In genomic region chr7:117124585-117125220, GRCh38 we compare ENCODE assay signal across 2 cellular contexts.
TF ChIP-seq lines count a peak whose summit lies in the region.

No MANE protein-coding gene starts in this region.

TF ChIP-seq in K562, 482 proteins besides CTCF, POLR2A, EP300 and RAD21 (continued from another document and continues in another):
- TF ChIP-seq AFF4 (CRISPR knock-in tag; IDR thresholded peaks at IDR 0.05): peak; percentile 82; the same call in 1 of the 2 replicates
- TF ChIP-seq FOXK2 (conservative IDR thresholded peaks at IDR 0.05 in 1 of 2, IDR thresholded peaks at IDR 0.05 in 1 of 2; ENCODE audit: low read depth in 2 of 2): peak in 1 of 2 experiments; percentile 47; a peak in 1 of 4 replicates
- TF ChIP-seq NR1H2 (CRISPR knock-in tag; IDR thresholded peaks at IDR 0.05): peak; percentile 79; the same call in 1 of the 2 replicates
- TF ChIP-seq CEBPB (tag; IDR thresholded peaks at IDR 0.05): peak; percentile 76
- TF ChIP-seq LCOR (CRISPR knock-in tag; IDR thresholded peaks at IDR 0.05): peak; percentile 84; the same call in 1 of the 2 replicates
- TF ChIP-seq MAFK (IDR thresholded peaks at IDR 0.05; ENCODE audit: low read length): peak; percentile 80
- peak; percentile 86 for TF ChIP-seq ARID1B (IDR thresholded peaks at IDR 0.05)
- TF ChIP-seq NCOR1 (IDR thresholded peaks at IDR 0.05): peak; percentile 57
- peak; percentile 59 for TF ChIP-seq TCF3 (CRISPR knock-in tag; IDR thresholded peaks at IDR 0.05)
- TF ChIP-seq TBP (optimal IDR thresholded peaks at IDR 0.05; ENCODE audit: low read depth, low read length): no peak
- TF ChIP-seq THRAP3 (IDR thresholded peaks at IDR 0.05; ENCODE audit: borderline replicate concordance): no peak
- TF ChIP-seq PCBP2 (IDR thresholded peaks at IDR 0.05; ENCODE audit: low read depth, low read length, poor library complexity, severe bottlenecking): no peak
- peak; percentile 96 for TF ChIP-seq SMARCE1 (IDR thresholded peaks at IDR 0.05)
- TF ChIP-seq BHLHE40 (IDR thresholded peaks at IDR 0.05; ENCODE audit: low read length): peak; percentile 68
- peak; percentile 97 for TF ChIP-seq ATF7 (IDR thresholded peaks at IDR 0.05)
- TF ChIP-seq CREM (IDR thresholded peaks at IDR 0.05; ENCODE audit: low read depth): peak; percentile 68
- peak; percentile 68; the same call in 1 of the 2 replicates for TF ChIP-seq CBFB (CRISPR knock-in tag; IDR thresholded peaks at IDR 0.05)
- TF ChIP-seq CCNT2 (IDR thresholded peaks at IDR 0.05; ENCODE audit: borderline replicate concordance, extremely low read depth, insufficient read length, low read depth, low read length): peak; percentile 48
- peak; percentile 54; the same call in 1 of the 2 replicates for TF ChIP-seq LEF1 (IDR thresholded peaks at IDR 0.05)
- TF ChIP-seq CREB1 (IDR thresholded peaks at IDR 0.05): 0 out of 2 replicates have a peak, but pooled peaks have one; percentile 50
- TF ChIP-seq CREB1 (CRISPR knock-in tag; IDR thresholded peaks at IDR 0.05): peak; percentile 61; the same call in 1 of the 2 replicates
- peak; percentile 95 for TF ChIP-seq JUND (IDR thresholded peaks at IDR 0.05; ENCODE audit: borderline replicate concordance, low read depth, low read length)
- TF ChIP-seq JUND (tag; IDR thresholded peaks at IDR 0.05; ENCODE audit: borderline replicate concordance, low read depth, low read length): peak; percentile 97
- peak in 1 of 2 experiments; percentile 42; a peak in 1 of 4 replicates for TF ChIP-seq NRF1 (conservative IDR thresholded peaks at IDR 0.05 in 1 of 2, IDR thresholded peaks at IDR 0.05 in 1 of 2)
- 0 out of 2 replicates have a peak, but pooled peaks have one; percentile 25 for TF ChIP-seq SREBF1 (IDR thresholded peaks at IDR 0.05; ENCODE audit: borderline replicate concordance, low read depth, low read length)
- peak in 1 of 2 experiments; percentile 88; a peak in 1 of 4 replicates for TF ChIP-seq HDAC1 (IDR thresholded peaks at IDR 0.05)
- TF ChIP-seq COPS2 (conservative IDR thresholded peaks at IDR 0.05): no peak
- TF ChIP-seq TEAD4 (IDR thresholded peaks at IDR 0.05; ENCODE audit: low read length): peak; percentile 85
- TF ChIP-seq TEAD4 (CRISPR knock-in tag; IDR thresholded peaks at IDR 0.05; ENCODE audit: borderline replicate concordance): no peak
- no peak for TF ChIP-seq ZFPM2 (CRISPR knock-in tag; IDR thresholded peaks at IDR 0.05)
- peak; percentile 56; the same call in 1 of the 2 replicates for TF ChIP-seq NFATC3 (IDR thresholded peaks at IDR 0.05)
- TF ChIP-seq ZKSCAN1 (IDR thresholded peaks at IDR 0.05; ENCODE audit: low read depth, low read length): no peak
- TF ChIP-seq SMARCA4 (IDR thresholded peaks at IDR 0.05): peak; percentile 88

TF ChIP-seq in HepG2, 621 proteins besides CTCF, POLR2A, EP300 and RAD21 (continued from another document and continues in another):
- TF ChIP-seq CSRNP1 (CRISPR knock-in tag; IDR thresholded peaks at IDR 0.05): no peak
- no peak for TF ChIP-seq TCF12 (IDR thresholded peaks at IDR 0.05)
- no peak for TF ChIP-seq TCF12 (CRISPR knock-in tag; IDR thresholded peaks at IDR 0.05)
- 0 out of 2 replicates have a peak, but pooled peaks have one; percentile 27 for TF ChIP-seq RCOR2 (CRISPR knock-in tag; IDR thresholded peaks at IDR 0.05)
- no peak for TF ChIP-seq ZNF577 (CRISPR knock-in tag; IDR thresholded peaks at IDR 0.05; ENCODE audit: borderline replicate concordance, low read depth)
- no peak for TF ChIP-seq ZNF460 (CRISPR knock-in tag; IDR thresholded peaks at IDR 0.05; ENCODE audit: borderline replicate concordance)
- no peak for TF ChIP-seq E2F5 (CRISPR knock-in tag; conservative IDR thresholded peaks at IDR 0.05)
- no peak for TF ChIP-seq ZNF382 (CRISPR knock-in tag; IDR thresholded peaks at IDR 0.05; ENCODE audit: borderline replicate concordance)
- peak; percentile 91 for TF ChIP-seq NR2F6 (IDR thresholded peaks at IDR 0.05)
- TF ChIP-seq NR2F6 (CRISPR knock-in tag; IDR thresholded peaks at IDR 0.05): peak; percentile 91
- TF ChIP-seq CENPX (CRISPR knock-in tag; IDR thresholded peaks at IDR 0.05): no peak
- TF ChIP-seq ZC3H13 (CRISPR knock-in tag; IDR thresholded peaks at IDR 0.05): no peak
- TF ChIP-seq MLXIP (CRISPR knock-in tag; IDR thresholded peaks at IDR 0.05; ENCODE audit: borderline replicate concordance): no peak
- no peak for TF ChIP-seq MTF2 (CRISPR knock-in tag; IDR thresholded peaks at IDR 0.05; ENCODE audit: borderline replicate concordance)
- no peak for TF ChIP-seq ZNF12 (CRISPR knock-in tag; IDR thresholded peaks at IDR 0.05)
- TF ChIP-seq POLR2AphosphoS2 (IDR thresholded peaks at IDR 0.05; ENCODE audit: low read depth, low read length): no peak
- TF ChIP-seq GFI1 (CRISPR knock-in tag; IDR thresholded peaks at IDR 0.05; ENCODE audit: borderline replicate concordance): peak; percentile 82
- TF ChIP-seq ARID3A (IDR thresholded peaks at IDR 0.05; ENCODE audit: low read depth, low read length): peak; percentile 87
- no peak for TF ChIP-seq ZNF33B (CRISPR knock-in tag; IDR thresholded peaks at IDR 0.05)
- no peak for TF ChIP-seq DZIP1 (CRISPR knock-in tag; IDR thresholded peaks at IDR 0.05)
- TF ChIP-seq ETV6 (CRISPR knock-in tag; conservative IDR thresholded peaks at IDR 0.05): no peak
- no peak for TF ChIP-seq ZNF558 (CRISPR knock-in tag; IDR thresholded peaks at IDR 0.05; ENCODE audit: borderline replicate concordance)
- TF ChIP-seq POLR2AphosphoS5 (IDR thresholded peaks at IDR 0.05; ENCODE audit: low read depth, low read length): no peak
- no peak for TF ChIP-seq ZNF569 (CRISPR knock-in tag; IDR thresholded peaks at IDR 0.05; ENCODE audit: borderline replicate concordance)
- TF ChIP-seq ARID4A (CRISPR knock-in tag; IDR thresholded peaks at IDR 0.05; ENCODE audit: borderline replicate concordance): no peak
- no peak; the same call in 1 of the 2 replicates for TF ChIP-seq RXRA (CRISPR knock-in tag; IDR thresholded peaks at IDR 0.05)
- no peak for TF ChIP-seq THAP7 (CRISPR knock-in tag; IDR thresholded peaks at IDR 0.05)
- TF ChIP-seq SATB2 (CRISPR knock-in tag; IDR thresholded peaks at IDR 0.05): no peak
- no peak for TF ChIP-seq ZNF260 (CRISPR knock-in tag; IDR thresholded peaks at IDR 0.05; ENCODE audit: borderline replicate concordance, low read depth)
- no peak for TF ChIP-seq CBX1 (IDR thresholded peaks at IDR 0.05; ENCODE audit: low read depth)
- TF ChIP-seq MYC (CRISPR knock-in tag; IDR thresholded peaks at IDR 0.05; ENCODE audit: borderline replicate concordance): no peak
- TF ChIP-seq ZMYM4 (CRISPR knock-in tag; IDR thresholded peaks at IDR 0.05): peak; percentile 72
- 0 out of 2 replicates have a peak, but pooled peaks have one; percentile 18 for TF ChIP-seq THAP11 (CRISPR knock-in tag; IDR thresholded peaks at IDR 0.05)
